Comparison of ENCODE assay signal across 28 cellular contexts in genomic region chr12:76240281-76240680, GRCh38.
"Had no signal": no experiment of that assay in that cellular context is flagged by ENCODE, and none has a peak within 500 bp of the region (broad histone marks: within the 10 kb centered on the region; RNA-seq: fewer than 3 reads in every experiment).

No MANE protein-coding gene starts in this region.

- H3K9me3 Mint-ChIP-seq: memory B cell; naive B cell; nephron; stimulated activated naive B cell treated with anti-CD40 and anti-IgM and Interleukin-4, amounts not matched to agents 10 μg/mL and 1 μg/mL and 100 μg/mL, for 72 hours; stimulated activated naive CD8-positive, alpha-beta T cell treated with anti-CD3 and anti-CD28 coated beads, Interleukin-15, amount 100 ng/mL, for 72 hours had no signal

- H3K36me3 ChIP-seq: colonic mucosa, heart right ventricle, left lung, lower lobe of right lung, pancreas, spleen, tibial nerve, upper lobe of right lung, vagina had no signal

- H3K36me3 Mint-ChIP-seq: memory B cell; mesothelial cell of epicardium; naive B cell; stimulated activated naive B cell treated with anti-CD40 and anti-IgM and Interleukin-4, amounts not matched to agents 10 μg/mL and 1 μg/mL and 100 μg/mL, for 72 hours had no signal

- H3K9me3 ChIP-seq: colonic mucosa, heart right ventricle, left lung, lower lobe of right lung, pancreas, spleen, testis, tibial nerve, upper lobe of right lung, vagina had no signal

- H3K27ac ChIP-seq: colonic mucosa, heart right ventricle, left lung, lower lobe of right lung, pancreas, spleen, testis, tibial nerve, upper lobe of right lung, vagina had no signal

- H3K4me3 Mint-ChIP-seq: memory B cell; mesothelial cell of epicardium; naive B cell; nephron; stimulated activated naive B cell treated with anti-CD40 and anti-IgM and Interleukin-4, amounts not matched to agents 10 μg/mL and 1 μg/mL and 100 μg/mL, for 72 hours; stimulated activated naive CD8-positive, alpha-beta T cell treated with anti-CD3 and anti-CD28 coated beads, Interleukin-15, amount 100 ng/mL, for 72 hours had no signal

- H3K27me3 ChIP-seq: colonic mucosa, heart right ventricle, left lung, pancreas, spleen, testis, tibial nerve, upper lobe of right lung, vagina had no signal

- H3K4me1 Mint-ChIP-seq: memory B cell; mesothelial cell of epicardium; naive B cell; stimulated activated naive B cell treated with anti-CD40 and anti-IgM and Interleukin-4, amounts not matched to agents 10 μg/mL and 1 μg/mL and 100 μg/mL, for 72 hours; stimulated activated naive CD8-positive, alpha-beta T cell treated with anti-CD3 and anti-CD28 coated beads, Interleukin-15, amount 100 ng/mL, for 72 hours had no signal

- H3K27ac Mint-ChIP-seq: memory B cell; mesothelial cell of epicardium; naive B cell; nephron; progenitor cell of endocrine pancreas; stimulated activated naive B cell treated with anti-CD40 and anti-IgM and Interleukin-4, amounts not matched to agents 10 μg/mL and 1 μg/mL and 100 μg/mL, for 72 hours; stimulated activated naive CD8-positive, alpha-beta T cell treated with anti-CD3 and anti-CD28 coated beads, Interleukin-15, amount 100 ng/mL, for 72 hours had no signal

- H3K4me3 ChIP-seq: colonic mucosa, heart right ventricle, left lung, lower lobe of right lung, pancreas, spleen, testis, tibial nerve, upper lobe of right lung, vagina had no signal

- DNase-seq: colonic mucosa; dermis blood vessel endothelial cell; erythroblast; heart right ventricle; hypothalamus; kidney glomerular epithelial cell; left lung; lower lobe of right lung; naive B cell; occipital lobe; pancreas; right cardiac atrium; spleen; stimulated activated CD4-positive, alpha-beta T cell treated with anti-CD3 and anti-CD28 coated beads, Interleukin-2, amount 100 ng/mL, for 24 hours; stimulated activated CD4-positive, alpha-beta T cell treated with anti-CD3 and anti-CD28 coated beads, Interleukin-4, amount 100 ng/mL, for 4 hours; stimulated activated naive B cell treated with anti-CD40 and anti-IgM and Interleukin-4, amounts not matched to agents 10 μg/mL and 1 μg/mL and 100 μg/mL, for 72 hours; stimulated activated naive CD8-positive, alpha-beta T cell treated with anti-CD3 and anti-CD28 coated beads, Interleukin-15, amount 100 ng/mL, for 72 hours; testis; upper lobe of right lung had no signal

- H3K4me1 ChIP-seq: colonic mucosa, heart right ventricle, left lung, lower lobe of right lung, pancreas, spleen, testis, tibial nerve, upper lobe of right lung, vagina had no signal

- FAIRE-seq: endothelial cell of umbilical vein, frontal cortex, islet of Langerhans, pancreas had no signal

- H3K27me3 Mint-ChIP-seq: progenitor cell of endocrine pancreas had no signal
